ENCODE assay signal across 14 cellular contexts in genomic region chr1:1978690-1979481, GRCh38. TPM values are rescaled to one million over a fixed set of nuclear protein-coding genes. Genes with fewer than 3 reads are reported as not detected.
"Had no signal": no experiment of that assay in that cellular context is flagged by ENCODE, and none has a peak within 500 bp of the region (broad histone marks: within the 10 kb centered on the region; RNA-seq: fewer than 3 reads in every experiment).

No MANE protein-coding gene starts in this region.

RNA-seq across cellular contexts. Expression of gene CFAP74, which starts 24.7 kb away (rescaled TPM):
- total RNA-seq: activated B cell treated with CpG ODN at 0.5 μM for 24 hours; activated CD4-positive, alpha-beta memory T cell treated with anti-CD3 and anti-CD28 coated beads for 36 hours; activated CD4-positive, alpha-beta T cell treated with anti-CD3 and anti-CD28 coated beads, Interleukin-2, amount 10 ng/mL, durations not matched to agents 24 days and 14 days; activated CD8-positive, alpha-beta memory T cell treated with anti-CD3 and anti-CD28 coated beads for 36 hours; activated naive CD4-positive, alpha-beta T cell treated with anti-CD3 and anti-CD28 coated beads for 36 hours; activated naive CD4-positive, alpha-beta T cell treated with anti-CD3 and anti-CD28 coated beads, Interleukin-2, amount 50 U/mL, for 72 hours; activated T-cell treated with anti-CD3 and anti-CD28 coated beads, Interleukin-2, amount 50 U/mL, for 4 hours; activated T-cell treated with anti-CD3 and anti-CD28 coated beads, Interleukin-2, amount 50 U/mL, for 72 hours; activated T-helper 1 cell treated with anti-CD3 and anti-CD28 coated beads, Interleukin-12 subunit alpha, Interleukin-12 subunit beta, Interleukin-2, Interleukin-4 antibody, amounts not matched to agents 30 ng/mL and 10 ng/mL and 1 ng/mL, durations not matched to agents 14 hours and 24 hours and 36 hours; activated T-helper 17 cell treated with anti-CD3 and anti-CD28 coated beads, Interleukin-2, amount 50 U/mL, for 72 hours; cardiac septum had no signal
- polyA plus RNA-seq: aorta had no signal

RNA-seq across cellular contexts. Expression of gene GABRD, which starts 40.3 kb away (rescaled TPM):
- total RNA-seq: activated B cell treated with CpG ODN at 0.5 μM for 24 hours; activated CD4-positive, alpha-beta memory T cell treated with anti-CD3 and anti-CD28 coated beads for 36 hours; activated CD4-positive, alpha-beta T cell treated with anti-CD3 and anti-CD28 coated beads, Interleukin-2, amount 10 ng/mL, durations not matched to agents 24 days and 14 days; activated CD8-positive, alpha-beta memory T cell treated with anti-CD3 and anti-CD28 coated beads for 36 hours; activated CD8-positive, alpha-beta T cell treated with anti-CD3 and anti-CD28 coated beads for 36 hours; activated naive CD4-positive, alpha-beta T cell treated with anti-CD3 and anti-CD28 coated beads for 36 hours; activated naive CD4-positive, alpha-beta T cell treated with anti-CD3 and anti-CD28 coated beads, Interleukin-2, amount 50 U/mL, for 72 hours; activated naive CD8-positive, alpha-beta T cell treated with anti-CD3 and anti-CD28 coated beads for 36 hours; activated T-cell treated with anti-CD3 and anti-CD28 coated beads, Interleukin-2, amount 50 U/mL, for 4 hours; activated T-cell treated with anti-CD3 and anti-CD28 coated beads, Interleukin-2, amount 50 U/mL, for 72 hours; activated T-helper 17 cell treated with anti-CD3 and anti-CD28 coated beads, Interleukin-2, amount 50 U/mL, for 72 hours had no signal
- polyA plus RNA-seq: aorta had no signal

RNA-seq across cellular contexts. Expression of gene TMEM52, which starts 59.8 kb away (rescaled TPM):
- total RNA-seq: aorta had no signal
